ENCODE assay signal across 9 cellular contexts in the genomic region with DNA sequence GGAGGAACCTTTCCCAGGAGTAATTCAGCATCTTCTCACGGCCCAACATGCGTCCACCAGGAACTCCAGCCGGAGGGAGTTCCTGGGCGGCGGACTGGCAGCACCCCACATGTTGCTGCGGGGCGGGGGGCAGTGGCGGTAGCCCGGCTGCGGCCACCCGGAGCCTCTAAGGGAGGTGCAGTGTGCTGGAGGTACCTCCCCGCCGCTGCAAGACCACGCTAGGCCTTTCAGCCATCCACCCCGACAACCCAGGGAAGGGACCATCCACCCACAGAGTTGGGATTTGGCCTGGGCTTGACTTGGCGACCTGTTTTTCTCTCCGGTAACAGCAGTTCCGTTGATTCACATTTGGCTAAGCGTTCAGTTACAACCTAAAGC. TPM values are rescaled to one million over a fixed set of nuclear protein-coding genes. Genes with fewer than 3 reads are reported as not detected.
DNase-seq lines count a peak whose midpoint lies in the region; ATAC-seq and TF ChIP-seq lines count a peak whose summit lies in the region.
"Had no signal": no experiment of that assay in that cellular context is flagged by ENCODE, and none has a peak within 500 bp of the region (broad histone marks: within the 10 kb centered on the region; RNA-seq: fewer than 3 reads in every experiment).

No MANE protein-coding gene starts in this region.

- H3K4me2 ChIP-seq in GM23338 (peak overlapping the region; percentile 96), hepatocyte (peak overlapping the region; percentile 94)

- H3K4me1 ChIP-seq in GM23338 (ENCODE audit: insufficient read depth) (peaks cover 17% of the 10 kb centered on the region), hepatocyte (ENCODE audit: insufficient read depth) (no peaks in the 10 kb centered on the region), gastrocnemius medialis (peaks cover 0 to 6% of the 10 kb centered on the region in 2 donors)

- ATAC-seq in GM23338 (peak; percentile 28), gastrocnemius medialis (no peak), HG02852 (IDR thresholded peaks at IDR 0.05; ENCODE audit: unreplicated experiment) (no peak)

- H3K27ac ChIP-seq in GM23338 (ENCODE audit: low read depth) = no peak overlapping the region
- peak overlapping the region; percentile 78 for H3K27ac ChIP-seq in hepatocyte
- no peak overlapping the region for H3K27ac ChIP-seq in gastrocnemius medialis

- no peak for TF ChIP-seq CTCF in GM23338 (conservative IDR thresholded peaks at IDR 0.05; ENCODE audit: low read depth in 2 of 2)
- TF ChIP-seq CTCF in hepatocyte (IDR thresholded peaks at IDR 0.05; ENCODE audit: poor library complexity) = no peak
- TF ChIP-seq CTCF in gastrocnemius medialis (IDR thresholded peaks at IDR 0.05 in 4 of 5, conservative IDR thresholded peaks at IDR 0.05 in 1 of 5) = no peak

- intact Hi-C loops in gastrocnemius medialis (cut with DNase I; ENCODE audit: low total_unique reads) = no loop called here

- H3K36me3 Mint-ChIP-seq in GM23338 (ENCODE audit: low read depth) = no peaks in the 10 kb centered on the region

- peak overlapping the region; percentile 77 for H3K4me3 Mint-ChIP-seq in GM23338
- H3K4me3 Mint-ChIP-seq: activated T-helper 1 cell treated with anti-CD3 and anti-CD28 coated beads, Interleukin-12 subunit alpha, Interleukin-12 subunit beta, Interleukin-2, Interleukin-4 antibody, amounts not matched to agents 30 ng/mL and 10 ng/mL and 1 ng/mL, durations not matched to agents 14 hours and 24 hours and 36 hours had no signal

- TF ChIP-seq POLR2A in gastrocnemius medialis (IDR thresholded peaks at IDR 0.05) = no peak

- DNase-seq in GM23338 (ENCODE audit: low spot score) (peak; percentile 37), SK-N-DZ (ENCODE audit: low spot score) (peak; percentile 41), hepatocyte (ENCODE audit: low spot score) (peak; percentile 27), gastrocnemius medialis (no peak), NCI-H2107 (lab: John Stamatoyannopoulos, UW) (no peak), NCI-H2029 treated with DMSO at 0.1 percent for 48 hours (lab: John Stamatoyannopoulos, UW) (no peak)
- no peak for DNase-seq in stimulated activated CD4-positive, alpha-beta T cell treated with anti-CD3 and anti-CD28 coated beads, Interleukin-2, amount 100 ng/mL, for 24 hours

- no peaks in the 10 kb centered on the region for H3K9me3 ChIP-seq in hepatocyte (ENCODE audit: low read depth)
- no peaks in the 10 kb centered on the region for H3K9me3 ChIP-seq in gastrocnemius medialis

- WGBS in hepatocyte (ENCODE audit: low lambda C conversion rate, missing lambda C conversion rate) = 1% methylated on average over 19 of the region's 19 CpGs

- H3K27me3 Mint-ChIP-seq in GM23338 (ENCODE audit: insufficient read depth, low read depth, poor library complexity) = peaks cover 4% of the 10 kb centered on the region

- H3K4me1 Mint-ChIP-seq in GM23338 = peaks cover 16% of the 10 kb centered on the region

- H3K36me3 ChIP-seq in GM23338 (ENCODE audit: insufficient read depth) (no peaks in the 10 kb centered on the region), hepatocyte (replicated peaks; ENCODE audit: insufficient read depth, low read depth) (no peaks in the 10 kb centered on the region), gastrocnemius medialis (no peaks in the 10 kb centered on the region)

- no peaks in the 10 kb centered on the region for H3K9me2 ChIP-seq in GM23338 (ENCODE audit: insufficient read depth)
- H3K9me2 ChIP-seq in hepatocyte (replicated peaks; ENCODE audit: insufficient read depth) = no peaks in the 10 kb centered on the region

- H3K9me3 Mint-ChIP-seq in GM23338 = no peaks in the 10 kb centered on the region
- H3K9me3 Mint-ChIP-seq: activated T-helper 1 cell treated with anti-CD3 and anti-CD28 coated beads, Interleukin-12 subunit alpha, Interleukin-12 subunit beta, Interleukin-2, Interleukin-4 antibody, amounts not matched to agents 30 ng/mL and 10 ng/mL and 1 ng/mL, durations not matched to agents 14 hours and 24 hours and 36 hours had no signal

- H3K27ac Mint-ChIP-seq in GM23338 = no peak overlapping the region
- H3K27ac Mint-ChIP-seq: activated T-helper 1 cell treated with anti-CD3 and anti-CD28 coated beads, Interleukin-12 subunit alpha, Interleukin-12 subunit beta, Interleukin-2, Interleukin-4 antibody, amounts not matched to agents 30 ng/mL and 10 ng/mL and 1 ng/mL, durations not matched to agents 14 hours and 24 hours and 36 hours had no signal

- H3K79me2 ChIP-seq in GM23338 (replicated peaks; ENCODE audit: insufficient read depth) (peaks cover 19% of the 10 kb centered on the region), hepatocyte (peaks cover 27% of the 10 kb centered on the region)

- no peaks in the 10 kb centered on the region for H4K20me1 ChIP-seq in GM23338 (replicated peaks; ENCODE audit: insufficient read depth)
- no peaks in the 10 kb centered on the region for H4K20me1 ChIP-seq in hepatocyte (ENCODE audit: insufficient read depth, poor library complexity, severe bottlenecking)

- H3F3A ChIP-seq in GM23338 (replicated peaks; ENCODE audit: low read depth) = peaks cover 6% of the 10 kb centered on the region

- in situ Hi-C loops in gastrocnemius medialis (cut with MboI; ENCODE audit: low sequenced_read_pairs in 4 of 4) = no loop called here

- peak overlapping the region; percentile 94 for H3K4me3 ChIP-seq in GM23338
- H3K4me3 ChIP-seq in hepatocyte = peak overlapping the region; percentile 99
- H3K4me3 ChIP-seq in gastrocnemius medialis = peak overlapping the region; percentile 54 to 66 (median 61)

- H2AFZ ChIP-seq in GM23338 (peak overlapping the region; percentile 99), hepatocyte (peak overlapping the region; percentile 99)

- H3K27me3 ChIP-seq in GM23338 (ENCODE audit: insufficient read depth) = peaks cover 16% of the 10 kb centered on the region
- peaks cover 10% of the 10 kb centered on the region for H3K27me3 ChIP-seq in hepatocyte
- peaks cover 3 to 24% (median 9%) of the 10 kb centered on the region in 3 donors for H3K27me3 ChIP-seq in gastrocnemius medialis

TF ChIP-seq in GM23338, 12 proteins besides CTCF, POLR2A, EP300 and RAD21 (continues in another document):
- TF ChIP-seq, protein P1, sequence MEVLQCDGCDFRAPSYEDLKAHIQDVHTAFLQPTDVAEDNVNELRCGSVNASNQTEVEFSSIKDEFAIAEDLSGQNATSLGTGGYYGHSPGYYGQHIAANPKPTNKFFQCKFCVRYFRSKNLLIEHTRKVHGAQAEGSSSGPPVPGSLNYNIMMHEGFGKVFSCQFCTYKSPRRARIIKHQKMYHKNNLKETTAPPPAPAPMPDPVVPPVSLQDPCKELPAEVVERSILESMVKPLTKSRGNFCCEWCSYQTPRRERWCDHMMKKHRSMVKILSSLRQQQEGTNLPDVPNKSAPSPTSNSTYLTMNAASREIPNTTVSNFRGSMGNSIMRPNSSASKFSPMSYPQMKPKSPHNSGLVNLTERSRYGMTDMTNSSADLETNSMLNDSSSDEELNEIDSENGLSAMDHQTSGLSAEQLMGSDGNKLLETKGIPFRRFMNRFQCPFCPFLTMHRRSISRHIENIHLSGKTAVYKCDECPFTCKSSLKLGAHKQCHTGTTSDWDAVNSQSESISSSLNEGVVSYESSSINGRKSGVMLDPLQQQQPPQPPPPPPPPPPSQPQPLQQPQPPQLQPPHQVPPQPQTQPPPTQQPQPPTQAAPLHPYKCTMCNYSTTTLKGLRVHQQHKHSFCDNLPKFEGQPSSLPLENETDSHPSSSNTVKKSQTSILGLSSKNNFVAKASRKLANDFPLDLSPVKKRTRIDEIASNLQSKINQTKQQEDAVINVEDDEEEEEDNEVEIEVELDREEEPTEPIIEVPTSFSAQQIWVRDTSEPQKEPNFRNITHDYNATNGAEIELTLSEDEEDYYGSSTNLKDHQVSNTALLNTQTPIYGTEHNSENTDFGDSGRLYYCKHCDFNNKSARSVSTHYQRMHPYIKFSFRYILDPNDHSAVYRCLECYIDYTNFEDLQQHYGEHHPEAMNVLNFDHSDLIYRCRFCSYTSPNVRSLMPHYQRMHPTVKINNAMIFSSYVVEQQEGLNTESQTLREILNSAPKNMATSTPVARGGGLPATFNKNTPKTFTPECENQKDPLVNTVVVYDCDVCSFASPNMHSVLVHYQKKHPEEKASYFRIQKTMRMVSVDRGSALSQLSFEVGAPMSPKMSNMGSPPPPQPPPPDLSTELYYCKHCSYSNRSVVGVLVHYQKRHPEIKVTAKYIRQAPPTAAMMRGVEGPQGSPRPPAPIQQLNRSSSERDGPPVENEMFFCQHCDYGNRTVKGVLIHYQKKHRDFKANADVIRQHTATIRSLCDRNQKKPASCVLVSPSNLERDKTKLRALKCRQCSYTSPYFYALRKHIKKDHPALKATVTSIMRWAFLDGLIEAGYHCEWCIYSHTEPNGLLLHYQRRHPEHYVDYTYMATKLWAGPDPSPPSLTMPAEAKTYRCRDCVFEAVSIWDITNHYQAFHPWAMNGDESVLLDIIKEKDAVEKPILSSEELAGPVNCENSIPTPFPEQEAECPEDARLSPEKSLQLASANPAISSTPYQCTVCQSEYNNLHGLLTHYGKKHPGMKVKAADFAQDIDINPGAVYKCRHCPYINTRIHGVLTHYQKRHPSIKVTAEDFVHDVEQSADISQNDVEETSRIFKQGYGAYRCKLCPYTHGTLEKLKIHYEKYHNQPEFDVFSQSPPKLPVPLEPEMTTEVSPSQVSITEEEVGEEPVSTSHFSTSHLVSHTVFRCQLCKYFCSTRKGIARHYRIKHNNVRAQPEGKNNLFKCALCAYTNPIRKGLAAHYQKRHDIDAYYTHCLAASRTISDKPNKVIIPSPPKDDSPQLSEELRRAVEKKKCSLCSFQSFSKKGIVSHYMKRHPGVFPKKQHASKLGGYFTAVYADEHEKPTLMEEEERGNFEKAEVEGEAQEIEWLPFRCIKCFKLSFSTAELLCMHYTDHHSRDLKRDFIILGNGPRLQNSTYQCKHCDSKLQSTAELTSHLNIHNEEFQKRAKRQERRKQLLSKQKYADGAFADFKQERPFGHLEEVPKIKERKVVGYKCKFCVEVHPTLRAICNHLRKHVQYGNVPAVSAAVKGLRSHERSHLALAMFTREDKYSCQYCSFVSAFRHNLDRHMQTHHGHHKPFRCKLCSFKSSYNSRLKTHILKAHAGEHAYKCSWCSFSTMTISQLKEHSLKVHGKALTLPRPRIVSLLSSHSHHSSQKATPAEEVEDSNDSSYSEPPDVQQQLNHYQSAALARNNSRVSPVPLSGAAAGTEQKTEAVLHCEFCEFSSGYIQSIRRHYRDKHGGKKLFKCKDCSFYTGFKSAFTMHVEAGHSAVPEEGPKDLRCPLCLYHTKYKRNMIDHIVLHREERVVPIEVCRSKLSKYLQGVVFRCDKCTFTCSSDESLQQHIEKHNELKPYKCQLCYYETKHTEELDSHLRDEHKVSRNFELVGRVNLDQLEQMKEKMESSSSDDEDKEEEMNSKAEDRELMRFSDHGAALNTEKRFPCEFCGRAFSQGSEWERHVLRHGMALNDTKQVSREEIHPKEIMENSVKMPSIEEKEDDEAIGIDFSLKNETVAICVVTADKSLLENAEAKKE (CRISPR knock-in tag; IDR thresholded peaks at IDR 0.05) = no peak
- no peak for TF ChIP-seq ZNF114 (CRISPR knock-in tag; IDR thresholded peaks at IDR 0.05)

RNA-seq across cellular contexts. Expression of a gene that starts 0.6 kb away (rescaled TPM):
- 10.9 and 12.4 TPM in 2 replicates for total RNA-seq in GM23338 (2014; rRNA removed; shearing (Covaris generic))
- 4.9 and 5.1 TPM in 2 replicates for polyA plus RNA-seq in GM23338 (2016; fragmentation: Nextera tagmentation; extraction: Ambion mirVana)
- 13.6 and 15.8 TPM in 2 replicates for polyA plus RNA-seq in SK-N-DZ (2014; cell fraction: cytosol; rRNA removed)
- 13.3 and 16.3 TPM in 2 replicates for polyA plus RNA-seq in SK-N-DZ (2014; cell fraction: nucleus; rRNA removed)
- 11.2 and 12.3 TPM in 2 replicates for total RNA-seq in hepatocyte
- polyA plus RNA-seq in hepatocyte = 5.3 and 5.4 TPM in 2 replicates
- under 1 TPM in 1 of 4 donors, not detected in 3; 0.46 TPM for total RNA-seq in gastrocnemius medialis
- total RNA-seq: activated T-helper 1 cell treated with anti-CD3 and anti-CD28 coated beads, Interleukin-12 subunit alpha, Interleukin-12 subunit beta, Interleukin-2, Interleukin-4 antibody, amounts not matched to agents 30 ng/mL and 10 ng/mL and 1 ng/mL, durations not matched to agents 14 hours and 24 hours and 36 hours had no signal

Comparison
In these comparisons a context has a peak if more than half of its experiments do, and no peak if none do; other contexts are left out.
1. DNase-seq: peak in GM23338 (single experiment), SK-N-DZ (single experiment) and hepatocyte (single experiment); none in gastrocnemius medialis (0 of 2), stimulated activated CD4-positive, alpha-beta T cell treated with anti-CD3 and anti-CD28 coated beads, Interleukin-2, amount 100 ng/mL, for 24 hours (0 of 2), NCI-H2107 (single experiment) and NCI-H2029 treated with DMSO at 0.1 percent for 48 hours (single experiment).
2. Peak in every context shown above with its lines, with median percentiles within 50 percentile points of each other: H3K4me3 ChIP-seq.